Comparison of ENCODE assay signal across 7 cellular contexts in genomic region chr16:24979719-24980076, GRCh38. TPM values are rescaled to one million over a fixed set of nuclear protein-coding genes. Genes with fewer than 3 reads are reported as not detected.
DNase-seq lines count a peak whose midpoint lies in the region; ATAC-seq, FAIRE-seq and TF ChIP-seq lines count a peak whose summit lies in the region.
"Not testable (repeated sequence)": the region's sequence is repeated elsewhere in the genome, so short reads cannot be mapped to it uniquely, and the experiment has no call there.

No MANE protein-coding gene starts in this region.

- POLR2A ChIA-PET in GM12878 (lab: Charles Lee): interaction anchor here (0.6 to 3.6 kb wide), 15 partner anchors 10 to 132 kb away, joined by 3 to 39 read pairs (median 5); partner anchors contain the start of genes ARHGAP17 and LCMT1

- TF ChIP-seq EP300 in GM12878 (IDR thresholded peaks at IDR 0.05; ENCODE audit: borderline replicate concordance in 1 of 2, control insufficient read depth in 1 of 2, low read depth in 2 of 2, low read length in 2 of 2): not testable (repeated sequence)

- H3K27ac ChIP-seq in Peyer's patch (peak overlapping the region; percentile 4 to 67 (median 46)), GM12878 (ENCODE audit: control insufficient read depth, insufficient read depth) (peak overlapping the region; percentile 72), esophagus squamous epithelium (peak overlapping the region; percentile 29 to 64 (median 62)), right lobe of liver (peak overlapping the region in 2 of 3 donors; percentile 40 to 59), psoas muscle (peak overlapping the region; percentile 87), subcutaneous abdominal adipose tissue (ENCODE audit: low read depth, low read length) (peak overlapping the region; percentile 81)

- FAIRE-seq in GM12878 (lab: Jason Lieb, UNC): not testable (repeated sequence)

- intact Hi-C loops in GM12878 (cut with micrococcal nuclease; ENCODE audit: unreplicated experiment): loop anchor here (2.0 to 5.0 kb wide), 3 partner anchors 35 to 128 kb away; partner anchors contain the start of gene ARHGAP17
- intact Hi-C loops in esophagus squamous epithelium (cut with DNase I); right lobe of liver (cut with DNase I): not testable (repeated sequence)
- intact Hi-C loops in psoas muscle (cut with DNase I): loop anchor here (5.0 to 10.0 kb wide), 3 partner anchors 33 to 125 kb away; no protein-coding TSS in a partner anchor

- not testable (repeated sequence) for TF ChIP-seq POLR2A in Peyer's patch (IDR thresholded peaks at IDR 0.05); GM12878 (IDR thresholded peaks at IDR 0.05; ENCODE audit: low read depth, low read length); esophagus squamous epithelium (IDR thresholded peaks at IDR 0.05); right lobe of liver (IDR thresholded peaks at IDR 0.05)

- DNase-seq in GM12865 (ENCODE audit: low read depth); GM12878 (ENCODE audit: low read depth, low spot score); esophagus squamous epithelium (lab: John Stamatoyannopoulos, UW); psoas muscle: not testable (repeated sequence)
- DNase-seq in Peyer's patch (peak in 1 of 3 donors; percentile 32), right lobe of liver (peak in 1 of 3 donors; percentile 10)

- peaks cover 98% of the 10 kb centered on the region for H3K79me2 ChIP-seq in GM12878 (ENCODE audit: control insufficient read depth, insufficient read depth, low read length)

- not testable (repeated sequence) for ATAC-seq in GM12878, right lobe of liver, psoas muscle

- WGBS in GM12878 (ENCODE audit: insufficient coverage, insufficient replicate concordance, low lambda C conversion rate, missing lambda C conversion rate): 91% methylated on average over 12 of the region's 12 CpGs
- WGBS in esophagus squamous epithelium, 2 donors: 69 to 79% methylated on average over 8 to 12 of the region's 12 CpGs
- 59% methylated on average over 12 of the region's 12 CpGs for WGBS in right lobe of liver (ENCODE audit: insufficient coverage, low coverage, low lambda C conversion rate, missing lambda C conversion rate)
- 18 to 22% (median 19%) methylated on average over 12 of the region's 12 CpGs for WGBS in psoas muscle, 3 donors

- CTCF ChIA-PET in GM12878 (lab: Yijun Ruan, JAX): interaction anchor here (1.6 to 2.6 kb wide), 2 partner anchors 12 to 30 kb away, joined by 4 to 8 read pairs; no protein-coding TSS in a partner anchor

- TF ChIP-seq RAD21 in GM12878 (IDR thresholded peaks at IDR 0.05; ENCODE audit: insufficient read depth, low read depth, low read length): not testable (repeated sequence)

- TF ChIP-seq CTCF in GM12865 (IDR thresholded peaks at IDR 0.05; ENCODE audit: insufficient read depth, low read depth, low read length, missing control alignments); Peyer's patch (IDR thresholded peaks at IDR 0.05); GM12878 (IDR thresholded peaks at IDR 0.05 in 2 of 3, conservative IDR thresholded peaks at IDR 0.05 in 1 of 3; ENCODE audit: control insufficient read depth in 2 of 3, extremely low read depth in 1 of 3, insufficient read depth in 1 of 3, low read depth in 3 of 3, low read length in 3 of 3); esophagus squamous epithelium (IDR thresholded peaks at IDR 0.05); right lobe of liver (IDR thresholded peaks at IDR 0.05); psoas muscle (IDR thresholded peaks at IDR 0.05): not testable (repeated sequence)

- H3K4me1 ChIP-seq in Peyer's patch (peaks cover 0 to 21% (median 9%) of the 10 kb centered on the region in 4 donors), GM12878 (ENCODE audit: control insufficient read depth, insufficient read depth, low read length) (peaks cover 73% of the 10 kb centered on the region), esophagus squamous epithelium (peaks cover 7 to 82% (median 21%) of the 10 kb centered on the region in 3 donors), right lobe of liver (peaks cover 0 to 26% (median 0%) of the 10 kb centered on the region in 4 donors), psoas muscle (peaks cover 73% of the 10 kb centered on the region), subcutaneous abdominal adipose tissue (ENCODE audit: control insufficient read depth in 5 of 5, insufficient read depth in 5 of 5, low read length in 5 of 5) (peaks cover 7 to 67% (median 48%) of the 10 kb centered on the region in 5 donors)

- H3K36me3 ChIP-seq in Peyer's patch (peaks cover 0 to 23% (median 0%) of the 10 kb centered on the region in 3 donors), GM12878 (ENCODE audit: control insufficient read depth in 2 of 2, insufficient read depth in 2 of 2, low read length in 1 of 2) (peaks cover 17 to 27% of the 10 kb centered on the region in 2 experiments), esophagus squamous epithelium (peaks cover 0 to 35% (median 6%) of the 10 kb centered on the region in 3 donors), psoas muscle (ENCODE audit: insufficient read depth in 1 of 2, low read depth in 1 of 2) (peaks cover 0 to 36% of the 10 kb centered on the region in 2 donors), subcutaneous abdominal adipose tissue (ENCODE audit: control insufficient read depth in 5 of 5, insufficient read depth in 5 of 5, low read length in 5 of 5) (peaks cover 0 to 26% (median 23%) of the 10 kb centered on the region in 5 donors)
- H3K36me3 ChIP-seq in right lobe of liver: not testable (repeated sequence)

- not testable (repeated sequence) for BruUV-seq in GM12878 (replicated peaks; lab: Mats Ljungman, UMichigan)

- not testable (repeated sequence) for H2AFZ ChIP-seq in GM12878 (ENCODE audit: control insufficient read depth, low read depth, low read length)

- not testable (repeated sequence) for H4K20me1 ChIP-seq in GM12878 (ENCODE audit: control insufficient read depth, insufficient read depth)

- peak overlapping the region; percentile 40; the same call in 1 of the 2 replicates for H3K9ac ChIP-seq in GM12878 (ENCODE audit: control insufficient read depth, insufficient read depth, low read length)
- not testable (repeated sequence) for H3K9ac ChIP-seq in subcutaneous abdominal adipose tissue (ENCODE audit: low read length in 5 of 5)

- in situ Hi-C loops in GM12878 (cut with MboI): loop anchor here (10.0 kb wide), 1 partner anchor 245 kb away; no protein-coding TSS in a partner anchor

- not testable (repeated sequence) for H3K27me3 ChIP-seq in Peyer's patch; GM12878 (replicated peaks in 1 of 2; ENCODE audit: control insufficient read depth in 2 of 2, insufficient read depth in 2 of 2, low read length in 1 of 2); esophagus squamous epithelium; right lobe of liver; psoas muscle (ENCODE audit: insufficient read depth in 3 of 3, low read length in 2 of 3); subcutaneous abdominal adipose tissue (ENCODE audit: control insufficient read depth in 5 of 5, insufficient read depth in 4 of 5, low read length in 5 of 5)

- SMC1A ChIA-PET in GM12878 (lab: Charles Lee; ENCODE audit: uncharacterized antibody, unreplicated experiment): interaction anchor here (0.8 to 4.1 kb wide), 15 partner anchors 11 to 245 kb away, joined by 3 to 68 read pairs (median 5); partner anchors contain the start of gene ARHGAP17

- peak overlapping the region; percentile 94 for H3K4me2 ChIP-seq in GM12878 (ENCODE audit: control insufficient read depth, insufficient read depth)

- H3K4me3 ChIP-seq in GM12865 (ENCODE audit: low read depth, low read length) (peak overlapping the region; percentile 49), GM12878 (peak overlapping the region; percentile 50; the same call in 1 of the 2 replicates), esophagus squamous epithelium (peak overlapping the region in 2 of 4 donors; percentile 12 to 17), psoas muscle (peak overlapping the region; percentile 37), subcutaneous abdominal adipose tissue (ENCODE audit: low read depth in 1 of 5, low read length in 5 of 5) (peak overlapping the region in 3 of 5 donors; percentile 3 to 50 (median 4))
- not testable (repeated sequence) for H3K4me3 ChIP-seq in Peyer's patch, right lobe of liver

- H3K9me3 ChIP-seq in Peyer's patch; GM12878 (replicated peaks; ENCODE audit: control insufficient read depth, insufficient read depth, low read length); esophagus squamous epithelium; right lobe of liver; psoas muscle; subcutaneous abdominal adipose tissue (ENCODE audit: control insufficient read depth in 5 of 5, low read length in 5 of 5): not testable (repeated sequence)

- RAD21 ChIA-PET in GM12878 (lab: Charles Lee; ENCODE audit: unreplicated experiment): interaction anchor here (0.9 to 3.3 kb wide), 13 partner anchors 9 to 246 kb away, joined by 3 to 27 read pairs (median 8); partner anchors contain the start of gene ARHGAP17

RNA-seq across cellular contexts. Expression of gene ARHGAP17, which starts 35.5 kb away (rescaled TPM):
- total RNA-seq in Peyer's patch (100 to 1,000 TPM in 3 of 4 donors, 10 to 100 TPM in 1; 75.9 to 181 (median 136) TPM), GM12878 (2014; rRNA removed) (47.7 and 55.1 TPM in 2 replicates), GM12878 (2014; rRNA removed; fragmentation: Illumina TruSeq; extraction: Trizol) (45.4 and 48.3 TPM in 2 replicates), GM12878 (2021) (181 and 199 TPM in 2 replicates), esophagus squamous epithelium (10 to 100 TPM; 36.2 to 48.1 (median 43.2) TPM), right lobe of liver (10 to 100 TPM; 20.9 to 33.9 (median 26.3) TPM), psoas muscle (10 to 100 TPM; 38.6 to 83.0 (median 57.7) TPM)
- total RNA-seq in GM12878 (2013; cell fraction: nucleolus; rRNA removed): 627 and 659 TPM in 2 replicates
- 127 TPM for polyA plus RNA-seq in GM12878 (2011; ENCODE audit: low read depth)
- polyA plus RNA-seq in GM12878 (2011; rRNA removed) (71.1 and 75.0 TPM in 2 replicates), GM12878 (2014; fragmentation: Illumina TruSeq; extraction: Trizol) (150 and 173 TPM in 2 replicates), GM12878 (2014; fragmentation: Nextera tagmentation; extraction: Ambion mirVana) (10 to 100 TPM; 31.4 to 49.9 TPM), GM12878 (2014; rRNA removed) (63.7 and 73.8 TPM in 2 replicates), GM12878 (2016; fragmentation: Nextera tagmentation; extraction: Ambion mirVana) (100 to 1,000 TPM; 118 to 123 TPM), psoas muscle (10 to 100 TPM; 15.9 to 31.7 (median 23.3) TPM)
- 82.6 and 128 TPM in 2 replicates for polyA plus RNA-seq in GM12878 (2011; cell fraction: cytosol; rRNA removed)
- polyA plus RNA-seq in GM12878 (2011; cell fraction: nucleus; rRNA removed): 239 and 261 TPM in 2 replicates
- polyA plus RNA-seq in GM12878 (2012): 118 and 141 TPM in 2 replicates
- 174 and 187 TPM in 2 replicates for polyA minus RNA-seq in GM12878 (2011; rRNA and poly(A)+ RNA removed)
- 84.1 and 85.0 TPM in 2 replicates for polyA minus RNA-seq in GM12878 (2011; cell fraction: cytosol; rRNA and poly(A)+ RNA removed)
- 138 and 190 TPM in 2 replicates for polyA minus RNA-seq in GM12878 (2011; cell fraction: nucleus; rRNA and poly(A)+ RNA removed)
